ENCODE assay signal across 9 cellular contexts in the genomic region with DNA sequence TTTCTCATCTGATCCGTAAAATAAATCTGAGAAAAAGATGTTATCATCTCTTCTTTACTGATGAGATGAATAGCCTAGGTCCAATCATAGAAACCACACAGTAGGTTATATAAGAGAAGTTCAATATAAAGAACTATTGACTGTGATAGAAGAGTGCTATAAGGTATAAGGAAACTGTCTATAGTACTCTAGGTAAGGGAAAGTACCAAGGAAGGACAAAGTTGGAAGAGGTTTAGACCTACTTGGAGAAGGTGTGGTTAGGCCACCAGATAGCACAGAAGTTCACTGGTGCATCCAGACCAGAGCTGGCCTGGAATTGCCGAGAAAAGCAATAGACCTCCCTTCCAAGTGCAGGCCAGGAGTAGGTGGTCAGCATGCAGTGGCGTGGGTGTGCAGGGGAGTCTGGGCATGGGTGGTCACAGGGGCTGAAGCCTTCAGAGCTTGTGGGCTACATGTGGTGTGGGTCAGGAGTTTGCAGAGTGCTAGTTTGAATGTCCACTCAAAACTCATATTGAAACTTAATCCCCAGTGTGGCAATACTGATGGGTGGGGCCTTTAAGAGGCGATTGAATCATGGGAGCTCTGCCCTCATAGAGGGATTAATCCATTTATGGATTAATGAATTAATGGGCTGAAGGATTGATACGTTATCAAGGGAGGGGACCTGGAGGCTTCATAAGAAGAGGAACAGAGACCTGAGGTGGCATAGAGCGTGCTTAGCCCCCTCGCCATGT.
A peak's percentile ranks its signal among the peaks of the same experiment; 100 is the strongest.
DNase-seq lines count a peak whose midpoint lies in the region; ATAC-seq and TF ChIP-seq lines count a peak whose summit lies in the region.
"Had no signal": no experiment of that assay in that cellular context is flagged by ENCODE, and none has a peak within 500 bp of the region (broad histone marks: within the 10 kb centered on the region; RNA-seq: fewer than 3 reads in every experiment).

No MANE protein-coding gene starts in this region.

- CTCF ChIA-PET in AG04450 (lab: Charles Lee) = interaction anchor here (4.5 kb wide), 1 partner anchor 221 kb away, joined by 20 read pairs; no protein-coding TSS in a partner anchor

- H3K36me3 ChIP-seq in esophagus squamous epithelium = no peaks in the 10 kb centered on the region

- POLR2A ChIA-PET in AG04450 (lab: Yijun Ruan, JAX) = no interaction called here

- H3K4me3 ChIP-seq in AG04450 (ENCODE audit: low read depth, low read length) (no peak overlapping the region), esophagus squamous epithelium (no peak overlapping the region)

- intact Hi-C loops in esophagus squamous epithelium (cut with DNase I) = no loop called here

- H3K4me1 ChIP-seq in esophagus squamous epithelium = peaks cover 0 to 34% (median 11%) of the 10 kb centered on the region in 3 donors

- H3K9me3 ChIP-seq in AG04450 (ENCODE audit: control insufficient read depth, insufficient read depth, low read length) (no peaks in the 10 kb centered on the region), esophagus squamous epithelium (no peaks in the 10 kb centered on the region)

- ATAC-seq in GM18517 (IDR thresholded peaks at IDR 0.05; ENCODE audit: unreplicated experiment) = no peak

- DNase-seq in AG04450 (ENCODE audit: low read depth, low spot score) (no peak), NCI-H82 (lab: John Stamatoyannopoulos, UW) (peak; percentile 74), esophagus squamous epithelium (lab: John Stamatoyannopoulos, UW) (no peak), NCI-H1417 treated with DMSO at 0.1 percent for 48 hours (lab: John Stamatoyannopoulos, UW) (no peak), SIG-M5 treated with dmso at 0.1 percent for 504 hours (lab: John Stamatoyannopoulos, UW; ENCODE audit: unreplicated experiment) (no peak)
- no peak for DNase-seq in effector CD4-positive, alpha-beta T cell
- DNase-seq: nephron progenitor cell had no signal

- H3K27me3 ChIP-seq in AG04450 (ENCODE audit: control insufficient read depth, insufficient read depth, low read length) = no peaks in the 10 kb centered on the region
- peaks cover 0 to 3% (median 0%) of the 10 kb centered on the region in 4 donors for H3K27me3 ChIP-seq in esophagus squamous epithelium

- 69 to 72% methylated on average over 7 of the region's 7 CpGs for WGBS in esophagus squamous epithelium, 2 donors

- H3K27ac ChIP-seq in AG04450 (ENCODE audit: low read depth, low read length) (peak overlapping the region; percentile 83), esophagus squamous epithelium (peak overlapping the region; percentile 62 to 78 (median 68))

- no peak for TF ChIP-seq CTCF in AG04450 (IDR thresholded peaks at IDR 0.05; ENCODE audit: low read depth, low read length)
- TF ChIP-seq CTCF in esophagus squamous epithelium (IDR thresholded peaks at IDR 0.05) = no peak

- TF ChIP-seq POLR2A in GM19099 (IDR thresholded peaks at IDR 0.05; ENCODE audit: extremely low read depth, insufficient read length, low read depth) (peak; percentile 24), esophagus squamous epithelium (IDR thresholded peaks at IDR 0.05) (no peak)
